In the genomic region with DNA sequence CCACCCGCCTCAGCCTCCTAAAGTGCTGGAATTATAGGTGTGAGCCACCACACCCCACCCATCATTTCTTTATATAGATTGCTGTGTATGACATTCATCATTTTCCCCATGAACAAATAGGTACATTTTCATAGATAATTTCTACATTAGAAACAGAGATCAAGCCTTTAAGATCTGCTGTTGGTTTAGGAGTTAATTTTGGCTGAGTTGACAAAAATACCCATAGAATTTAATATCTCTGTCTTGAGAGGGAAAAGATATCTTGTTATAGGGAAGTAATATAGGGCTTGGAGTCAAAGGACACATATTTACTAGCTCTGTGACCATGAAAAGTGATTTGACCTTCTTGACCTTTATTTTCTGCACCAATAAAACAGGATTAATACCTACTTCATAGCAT, we compare ENCODE assay signal across 28 cellular contexts.
"Had no signal": no experiment of that assay in that cellular context is flagged by ENCODE, and none has a peak within 500 bp of the region (broad histone marks: within the 10 kb centered on the region; RNA-seq: fewer than 3 reads in every experiment).

No MANE protein-coding gene starts in this region.

- H3K4me1 ChIP-seq: neural progenitor cell, parathyroid adenoma, psoas muscle, testis, transverse colon, upper lobe of right lung, uterus had no signal

- ATAC-seq: natural killer cell; psoas muscle; right cardiac atrium; sciatic nerve; stimulated activated memory B cell treated with anti-CD40 and anti-IgM and Interleukin-4, amounts not matched to agents 10 μg/mL and 1 μg/mL and 100 μg/mL, for 72 hours; stimulated activated naive CD8-positive, alpha-beta T cell treated with anti-CD3 and anti-CD28 coated beads, Interleukin-15, amount 100 ng/mL, for 72 hours; stimulated activated naive CD8-positive, alpha-beta T cell treated with anti-CD3 and anti-CD28 coated beads, Interleukin-15, Interleukin-2, amounts not matched to agents 100 U/mL and 50 U/mL, for 24 hours; upper lobe of right lung had no signal

- H3K27me3 ChIP-seq: neural progenitor cell, ovary, spleen, suprapubic skin, testis, tibial artery, transverse colon, upper lobe of right lung, uterus had no signal

- H3K9ac ChIP-seq: neural progenitor cell, parathyroid adenoma had no signal

- H3K9me3 ChIP-seq: ovary, suprapubic skin, testis, upper lobe of right lung, uterus had no signal

- H2AFZ ChIP-seq: neural progenitor cell, parathyroid adenoma had no signal

- H3K79me2 ChIP-seq: parathyroid adenoma had no signal

- H3K36me3 ChIP-seq: neural progenitor cell, ovary, spleen, suprapubic skin, tibial artery, transverse colon, upper lobe of right lung, uterus had no signal

- H3K4me2 ChIP-seq: neural progenitor cell, smooth muscle cell had no signal

- H3K4me3 ChIP-seq: neural progenitor cell, ovary, psoas muscle, skin epidermis, smooth muscle cell, spleen, suprapubic skin, testis, tibial artery, transverse colon, upper lobe of right lung, uterus had no signal

- H3K27ac ChIP-seq: neural progenitor cell, ovary, parathyroid adenoma, psoas muscle, skin epidermis, spleen, suprapubic skin, testis, tibial artery, transverse colon, upper lobe of right lung, uterus had no signal

- DNase-seq: natural killer cell; occipital lobe; ovary; posterior cingulate gyrus; psoas muscle; right cardiac atrium; spleen; stimulated activated CD4-positive, alpha-beta T cell treated with anti-CD3 and anti-CD28 coated beads, Interleukin-12 subunit alpha, Interleukin-12 subunit beta, amount 100 ng/mL, for 4 hours; stimulated activated CD4-positive, alpha-beta T cell treated with anti-CD3 and anti-CD28 coated beads, Interleukin-1b, Interleukin-23, amount 100 ng/mL, for 48 hours; stimulated activated CD4-positive, alpha-beta T cell treated with anti-CD3 and anti-CD28 coated beads, Interleukin-4, amount 100 ng/mL, for 1 hour; stimulated activated CD4-positive, alpha-beta T cell treated with anti-CD3 and anti-CD28 coated beads, Interleukin-4, amount 100 ng/mL, for 4 hours; stimulated activated CD8-positive, alpha-beta memory T cell treated with anti-CD3 and anti-CD28 coated beads, Interleukin-4, amount 100 ng/mL, for 48 hours; stimulated activated naive CD4-positive, alpha-beta T cell; stimulated activated naive CD8-positive, alpha-beta T cell treated with anti-CD3 and anti-CD28 coated beads, Interleukin-15, amount 100 ng/mL, for 72 hours; stimulated activated naive CD8-positive, alpha-beta T cell treated with anti-CD3 and anti-CD28 coated beads, Interleukin-15, Interleukin-2, amounts not matched to agents 100 U/mL and 50 U/mL, for 24 hours; substantia nigra; testis; tibial artery; transverse colon; upper lobe of right lung; uterus had no signal
